ENCODE assay signal across 9 cellular contexts in genomic region chr2:181165199-181165868, GRCh38.
DNase-seq lines count a peak whose midpoint lies in the region; ATAC-seq lines count a peak whose summit lies in the region.
"Had no signal": no experiment of that assay in that cellular context is flagged by ENCODE, and none has a peak within 500 bp of the region (broad histone marks: within the 10 kb centered on the region; RNA-seq: fewer than 3 reads in every experiment).

No MANE protein-coding gene starts in this region.

- no peaks in the 10 kb centered on the region for H3K36me3 ChIP-seq in CD8-positive, alpha-beta memory T cell (ENCODE audit: insufficient read depth, low read length)

- peak overlapping the region; percentile 49 to 89 (median 73) for H3K4me3 Mint-ChIP-seq in CD8-positive, alpha-beta memory T cell
- peak overlapping the region; percentile 72 for H3K4me3 Mint-ChIP-seq in activated naive CD8-positive, alpha-beta T cell
- H3K4me3 Mint-ChIP-seq: neural crest cell had no signal

- no peaks in the 10 kb centered on the region for H3K27me3 ChIP-seq in CD8-positive, alpha-beta memory T cell (ENCODE audit: insufficient read depth, low read length, poor library complexity, severe bottlenecking)

- H3K36me3 Mint-ChIP-seq in CD8-positive, alpha-beta memory T cell, result peaks cover 17 to 44% (median 42%) of the 10 kb centered on the region in 3 donors
- peaks cover 18% of the 10 kb centered on the region for H3K36me3 Mint-ChIP-seq in activated naive CD8-positive, alpha-beta T cell

- no peaks in the 10 kb centered on the region for H3K27me3 Mint-ChIP-seq in CD8-positive, alpha-beta memory T cell
- H3K27me3 Mint-ChIP-seq in activated naive CD8-positive, alpha-beta T cell, result no peaks in the 10 kb centered on the region

- peak overlapping the region; percentile 38 for H3K4me3 ChIP-seq in CD8-positive, alpha-beta memory T cell (ENCODE audit: low read length)

- POLR2A ChIA-PET in CD8-positive, alpha-beta memory T cell (lab: Charles Lee), result interaction anchor here (1.0 to 1.3 kb wide), 3 partner anchors 35 to 292 kb away, joined by 3 to 5 read pairs (median 3); partner anchors contain the start of gene ITGA4

- peak overlapping the region; percentile 96 to 100 (median 98) for H3K27ac Mint-ChIP-seq in CD8-positive, alpha-beta memory T cell
- peak overlapping the region; percentile 95 for H3K27ac Mint-ChIP-seq in activated naive CD8-positive, alpha-beta T cell

- ATAC-seq in GM19328 (IDR thresholded peaks at IDR 0.05; ENCODE audit: unreplicated experiment) (peak; percentile 68), HG03103 (IDR thresholded peaks at IDR 0.05; ENCODE audit: low read depth, unreplicated experiment) (peak; percentile 64)

- peaks cover 49% of the 10 kb centered on the region for H3K4me1 ChIP-seq in CD8-positive, alpha-beta memory T cell (ENCODE audit: insufficient read depth, low read length)

- peak overlapping the region; percentile 65 for H3K27ac ChIP-seq in CD8-positive, alpha-beta memory T cell (ENCODE audit: low read depth, low read length)

- H3K9me3 ChIP-seq in CD8-positive, alpha-beta memory T cell (ENCODE audit: low read length), result peaks cover 9% of the 10 kb centered on the region

- CTCF ChIA-PET in CD8-positive, alpha-beta memory T cell (lab: Charles Lee), result interaction anchor here (0.8 to 3.6 kb wide), 4 partner anchors 12 to 111 kb away, joined by 3 to 14 read pairs (median 4); no protein-coding TSS in a partner anchor

- peaks cover 17 to 35% (median 30%) of the 10 kb centered on the region in 5 donors for H3K9me3 Mint-ChIP-seq in CD8-positive, alpha-beta memory T cell
- peaks cover 11% of the 10 kb centered on the region for H3K9me3 Mint-ChIP-seq in activated naive CD8-positive, alpha-beta T cell (ENCODE audit: low read depth)

- DNase-seq in CD8-positive, alpha-beta memory T cell, result peak in 3 of 5 donors; percentile 44 to 67 (median 60)
- DNase-seq in HuH-7 (ENCODE audit: low spot score), result no peak
- no peak for DNase-seq in SHP77 treated with DMSO at 0.1 percent for 48 hours (lab: John Stamatoyannopoulos, UW)
- no peak for DNase-seq in cortex of kidney (lab: John Stamatoyannopoulos, UW)
- no peak for DNase-seq in OCI-M2 (lab: John Stamatoyannopoulos, UW; ENCODE audit: unreplicated experiment)

- peaks cover 78 to 93% (median 89%) of the 10 kb centered on the region in 3 donors for H3K4me1 Mint-ChIP-seq in CD8-positive, alpha-beta memory T cell
- H3K4me1 Mint-ChIP-seq in activated naive CD8-positive, alpha-beta T cell (ENCODE audit: low read depth), result peaks cover 59% of the 10 kb centered on the region

Comparison
In these comparisons a context has a peak if more than half of its experiments do, and no peak if none do; other contexts are left out.
1. DNase-seq: peak in CD8-positive, alpha-beta memory T cell (3 of 5); none in HuH-7 (single experiment), SHP77 treated with DMSO at 0.1 percent for 48 hours (single experiment), cortex of kidney (single experiment) and OCI-M2 (single experiment).